In the genomic region with DNA sequence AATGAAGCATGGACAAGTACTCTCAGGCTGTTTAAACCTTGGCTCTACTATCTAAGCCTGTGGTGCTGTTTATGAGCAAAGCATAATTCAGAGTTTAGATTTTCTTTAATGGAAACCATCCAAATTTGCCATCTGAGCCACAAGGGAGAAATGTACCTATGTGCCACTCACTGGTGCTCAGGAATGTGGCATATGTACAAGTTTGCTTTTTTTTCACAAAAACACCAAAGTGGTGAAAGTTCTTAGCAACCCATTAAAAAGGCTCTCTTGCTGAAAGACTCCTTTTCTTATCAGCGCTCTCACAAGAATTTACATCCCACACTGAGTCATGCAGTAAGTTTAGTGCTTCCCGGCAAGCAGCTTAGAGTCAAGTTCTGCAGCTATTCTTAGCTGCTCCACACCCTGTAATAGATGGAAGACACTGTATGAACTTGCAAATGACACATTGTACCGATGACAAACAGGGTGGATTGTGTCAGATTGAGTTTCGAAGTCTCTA, we compare ENCODE assay signal across 9 cellular contexts. TPM values are rescaled to one million over a fixed set of nuclear protein-coding genes. Genes with fewer than 3 reads are reported as not detected.
DNase-seq lines count a peak whose midpoint lies in the region; ATAC-seq, FAIRE-seq and TF ChIP-seq lines count a peak whose summit lies in the region.
"Had no signal": no experiment of that assay in that cellular context is flagged by ENCODE, and none has a peak within 500 bp of the region (broad histone marks: within the 10 kb centered on the region; RNA-seq: fewer than 3 reads in every experiment).

No MANE protein-coding gene starts in this region.

- FAIRE-seq in frontal cortex (lab: Jason Lieb, UNC): no peak

- H3K9me3 ChIP-seq in muscle layer of colon (ENCODE audit: low read length): no peaks in the 10 kb centered on the region

- peak; percentile 79 for DNase-seq in AG08395 (ENCODE audit: low spot score)
- DNase-seq in NCI-H460 (ENCODE audit: extremely low read depth, low read depth): peak; percentile 90
- DNase-seq in epithelial cell of proximal tubule (ENCODE audit: low read depth): peak; percentile 18
- DNase-seq in frontal cortex (ENCODE audit: low spot score in 2 of 2): no peak
- no peak for DNase-seq in NK-92 treated with Interleukin-12 subunit alpha and Interleukin-12 subunit beta, amount 100 ng/mL, for 24 hours (lab: John Stamatoyannopoulos, UW)
- no peak for DNase-seq in AML-193 (lab: John Stamatoyannopoulos, UW)
- DNase-seq: GF-D8 had no signal

- H3K4me3 ChIP-seq in epithelial cell of proximal tubule (ENCODE audit: low read depth, low read length): no peak overlapping the region
- H3K4me3 ChIP-seq in muscle layer of colon (ENCODE audit: low read depth in 1 of 2, low read length in 2 of 2): peak overlapping the region; percentile 7 to 9

- H3K27me3 ChIP-seq in muscle layer of colon (ENCODE audit: control insufficient read depth in 1 of 2, insufficient read depth in 2 of 2, low read length in 2 of 2): no peaks in the 10 kb centered on the region

- ATAC-seq in GM19455 (IDR thresholded peaks at IDR 0.05; ENCODE audit: unreplicated experiment): no peak

- H3K27ac ChIP-seq in muscle layer of colon (ENCODE audit: low read depth, low read length): peak overlapping the region; percentile 4

- H3K36me3 ChIP-seq in muscle layer of colon (ENCODE audit: insufficient read depth, low read length): no peaks in the 10 kb centered on the region

- TF ChIP-seq CTCF in epithelial cell of proximal tubule (conservative IDR thresholded peaks at IDR 0.05; ENCODE audit: low read depth, low read length): no peak

- no peaks in the 10 kb centered on the region for H3K4me1 ChIP-seq in muscle layer of colon (ENCODE audit: insufficient read depth, low read length)

- no peak overlapping the region for H3K9ac ChIP-seq in muscle layer of colon (ENCODE audit: low read length)

RNA-seq across cellular contexts. Expression of a gene that starts 57.3 kb away (rescaled TPM):
- not detected in 2 replicates for total RNA-seq in NCI-H460 (2014; rRNA removed; shearing (Covaris generic))
- not detected in 2 replicates for polyA plus RNA-seq in NCI-H460 (2014; cell fraction: nucleus; rRNA removed)
- total RNA-seq in epithelial cell of proximal tubule: not detected in 2 replicates
- total RNA-seq in frontal cortex: 11.8 TPM

Comparison
In these comparisons a context has a peak if more than half of its experiments do, and no peak if none do; other contexts are left out.
1. DNase-seq: peak in AG08395 (single experiment), NCI-H460 (single experiment) and epithelial cell of proximal tubule (single experiment); none in frontal cortex (0 of 2), NK-92 treated with Interleukin-12 subunit alpha and Interleukin-12 subunit beta, amount 100 ng/mL, for 24 hours (single experiment) and AML-193 (0 of 2).
2. RNA of a gene that starts 57.3 kb away (total RNA-seq): 11.8 TPM in frontal cortex (single experiment); not detected in NCI-H460 and not detected in epithelial cell of proximal tubule; every median in the first group is over 10 times any median in the second.